26 cellular contexts compared by ENCODE assay signal in the genomic region with DNA sequence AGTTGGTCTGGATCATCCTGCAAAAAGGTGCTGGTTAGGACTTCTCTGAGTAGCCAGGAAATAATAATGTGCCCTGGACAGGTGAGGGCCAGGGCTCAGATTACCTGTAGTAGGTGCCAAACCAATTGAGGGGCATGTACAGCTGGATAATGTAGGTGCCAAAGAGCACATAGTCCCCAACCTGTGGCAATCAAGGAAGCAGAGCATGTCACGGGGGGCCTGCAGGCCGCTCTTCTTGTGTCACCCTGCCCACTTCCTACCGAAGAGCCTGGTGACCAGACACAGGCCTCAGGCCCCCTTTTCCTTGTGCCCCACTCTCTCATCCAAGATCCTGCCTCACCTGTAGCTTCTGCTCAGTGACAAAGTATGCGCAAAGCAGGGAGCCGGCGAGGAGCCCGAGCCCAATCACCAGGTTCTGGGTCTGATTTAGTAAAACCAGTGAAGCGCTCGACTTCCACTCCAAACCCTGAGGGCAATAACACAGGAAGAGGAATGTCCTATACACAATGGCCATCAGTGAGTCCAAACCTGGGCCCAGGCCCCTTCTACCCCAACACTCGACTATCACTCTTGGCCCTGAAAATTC.
"Had no signal": no experiment of that assay in that cellular context is flagged by ENCODE, and none has a peak within 500 bp of the region (broad histone marks: within the 10 kb centered on the region; RNA-seq: fewer than 3 reads in every experiment).

No MANE protein-coding gene starts in this region.

- H3K9me3 Mint-ChIP-seq: effector memory CD8-positive, alpha-beta T cell; naive thymus-derived CD4-positive, alpha-beta T cell; nephron; stimulated activated memory B cell treated with anti-CD40 and anti-IgM and Interleukin-4, amounts not matched to agents 10 μg/mL and 1 μg/mL and 100 μg/mL, for 72 hours; type B pancreatic cell had no signal

- H3K36me3 Mint-ChIP-seq: type B pancreatic cell had no signal

- ATAC-seq: effector memory CD8-positive, alpha-beta T cell; heart right ventricle; left cardiac atrium; left lung; naive thymus-derived CD4-positive, alpha-beta T cell; sciatic nerve; stimulated activated memory B cell treated with anti-CD40 and anti-IgM and Interleukin-4, amounts not matched to agents 10 μg/mL and 1 μg/mL and 100 μg/mL, for 72 hours; stimulated activated naive CD8-positive, alpha-beta T cell treated with anti-CD3 and anti-CD28 coated beads, Interleukin-15, Interleukin-2, amounts not matched to agents 100 U/mL and 50 U/mL, for 24 hours had no signal

- H3K9me3 ChIP-seq: esophagus squamous epithelium, heart right ventricle, left lung, prostate gland, right atrium auricular region, testis, tibial artery had no signal

- H3K4me3 ChIP-seq: esophagus squamous epithelium, heart right ventricle, left lung, prostate gland, right atrium auricular region, testis, tibial artery had no signal

- H3K4me3 Mint-ChIP-seq: effector memory CD8-positive, alpha-beta T cell; naive thymus-derived CD4-positive, alpha-beta T cell; nephron; stimulated activated memory B cell treated with anti-CD40 and anti-IgM and Interleukin-4, amounts not matched to agents 10 μg/mL and 1 μg/mL and 100 μg/mL, for 72 hours; type B pancreatic cell had no signal

- H3K27me3 ChIP-seq: esophagus squamous epithelium, heart right ventricle, left lung, right atrium auricular region, testis, tibial artery had no signal

- H3K27me3 Mint-ChIP-seq: effector memory CD8-positive, alpha-beta T cell; naive thymus-derived CD4-positive, alpha-beta T cell; stimulated activated memory B cell treated with anti-CD40 and anti-IgM and Interleukin-4, amounts not matched to agents 10 μg/mL and 1 μg/mL and 100 μg/mL, for 72 hours; type B pancreatic cell had no signal

- H3K27ac ChIP-seq: esophagus squamous epithelium, heart right ventricle, left lung, prostate gland, right atrium auricular region, testis, tibial artery had no signal

- H3K27ac Mint-ChIP-seq: stimulated activated memory B cell treated with anti-CD40 and anti-IgM and Interleukin-4, amounts not matched to agents 10 μg/mL and 1 μg/mL and 100 μg/mL, for 72 hours; type B pancreatic cell had no signal

- DNase-seq: cortex of kidney; effector memory CD8-positive, alpha-beta T cell; erythroblast; esophagus squamous epithelium; foreskin melanocyte; glutamatergic neuron; heart right ventricle; hippocampal formation; left cardiac atrium; left lung; mesendoderm; midbrain; naive thymus-derived CD4-positive, alpha-beta T cell; nucleus accumbens; stimulated activated CD4-positive, alpha-beta T cell treated with anti-CD3 and anti-CD28 coated beads, Interleukin-2, amount 100 ng/mL, for 24 hours; stimulated activated CD4-positive, alpha-beta T cell treated with anti-CD3 and anti-CD28 coated beads, Interleukin-4, amount 100 ng/mL, for 24 hours; stimulated activated naive CD8-positive, alpha-beta T cell treated with anti-CD3 and anti-CD28 coated beads, Interleukin-15, Interleukin-2, amounts not matched to agents 100 U/mL and 50 U/mL, for 24 hours; substantia nigra; testis; tibial artery had no signal
